ENCODE assay signal across 24 cellular contexts in genomic region chr4:177292171-177292570, GRCh38.
"Had no signal": no experiment of that assay in that cellular context is flagged by ENCODE, and none has a peak within 500 bp of the region (broad histone marks: within the 10 kb centered on the region; RNA-seq: fewer than 3 reads in every experiment).

No MANE protein-coding gene starts in this region.

- H3K27ac ChIP-seq: RWPE1 had no signal

- H3K9me2 ChIP-seq: SK-N-SH had no signal

- H3K27me3 ChIP-seq: MG63 had no signal

- DNase-seq: IMR-90, Karpas-422, KG1, MG63, NCI-H1092, NCI-H1105 treated with DMSO at 0.1 percent for 48 hours, NCI-H1417 treated with DMSO at 0.1 percent for 48 hours, NCI-H146, NCI-H1694 treated with DMSO at 0.1 percent for 48 hours, NCI-H2029, NCI-H2081 treated with DMSO at 0.1 percent for 48 hours, NCI-H2171, NCI-H226, NCI-H446, NCI-H510A, NCI-H524 treated with DMSO at 0.1 percent for 48 hours, NCI-H69, NCI-H774, PC-3, SHP77, SK-N-SH had no signal

- H3K4me2 ChIP-seq: SK-N-SH had no signal

- H3K4me3 ChIP-seq: MG63 had no signal

- ATAC-seq: HepG2, Panc1, PC-3 had no signal

- H3K9ac ChIP-seq: SK-N-SH had no signal

- H3K36me3 ChIP-seq: MG63 had no signal

- H3K9me3 ChIP-seq: SK-N-SH had no signal
